28 cellular contexts compared by ENCODE assay signal in the genomic region with DNA sequence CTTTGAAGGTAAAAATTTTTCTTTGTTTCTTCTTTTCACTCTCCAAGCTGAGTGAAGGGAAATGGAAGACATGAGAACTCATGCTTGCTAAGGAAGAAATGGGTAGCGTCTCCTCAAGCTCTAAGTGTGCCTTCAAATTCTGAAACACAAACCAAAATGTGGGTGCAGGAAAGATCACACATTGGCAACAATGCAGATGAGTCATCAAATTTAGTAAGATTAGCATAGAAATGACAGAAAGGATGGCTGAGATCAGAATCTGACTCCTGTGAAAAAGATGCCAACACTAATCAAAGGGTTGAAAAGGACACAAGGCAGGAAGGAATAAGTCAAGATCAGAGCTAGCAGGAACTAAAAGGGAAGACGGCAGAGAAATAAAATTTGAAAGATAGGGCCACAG.
"Had no signal": no experiment of that assay in that cellular context is flagged by ENCODE, and none has a peak within 500 bp of the region (broad histone marks: within the 10 kb centered on the region; RNA-seq: fewer than 3 reads in every experiment).

No MANE protein-coding gene starts in this region.

- H3K27ac Mint-ChIP-seq: immature natural killer cell; memory B cell; naive thymus-derived CD8-positive, alpha-beta T cell; nephron; progenitor cell of endocrine pancreas; stimulated activated naive B cell treated with anti-CD40 and anti-IgM and Interleukin-4, amounts not matched to agents 10 μg/mL and 1 μg/mL and 100 μg/mL, for 72 hours had no signal

- H3K27me3 Mint-ChIP-seq: memory B cell; stimulated activated naive B cell treated with anti-CD40 and anti-IgM and Interleukin-4, amounts not matched to agents 10 μg/mL and 1 μg/mL and 100 μg/mL, for 72 hours had no signal

- H3K9me3 ChIP-seq: left ventricle myocardium inferior, right atrium auricular region, stomach, testis, thyroid gland, transverse colon, upper lobe of left lung, vagina had no signal

- H3K4me1 Mint-ChIP-seq: immature natural killer cell; memory B cell; naive thymus-derived CD8-positive, alpha-beta T cell; stimulated activated naive B cell treated with anti-CD40 and anti-IgM and Interleukin-4, amounts not matched to agents 10 μg/mL and 1 μg/mL and 100 μg/mL, for 72 hours had no signal

- ATAC-seq: naive thymus-derived CD8-positive, alpha-beta T cell; sciatic nerve; stimulated activated naive B cell treated with anti-CD40 and anti-IgM and Interleukin-4, amounts not matched to agents 10 μg/mL and 1 μg/mL and 100 μg/mL, for 72 hours; stimulated activated naive CD8-positive, alpha-beta T cell treated with anti-CD3 and anti-CD28 coated beads, Interleukin-15, Interleukin-2, amounts not matched to agents 100 U/mL and 50 U/mL, for 24 hours had no signal

- DNase-seq: hypothalamus; immature natural killer cell; kidney; left ventricle myocardium inferior; midbrain; naive thymus-derived CD8-positive, alpha-beta T cell; nucleus accumbens; stimulated activated CD4-positive, alpha-beta T cell treated with anti-CD3 and anti-CD28 coated beads, Interleukin-12 subunit alpha, Interleukin-12 subunit beta, amount 100 ng/mL, for 4 hours; stimulated activated CD4-positive, alpha-beta T cell treated with anti-CD3 and anti-CD28 coated beads, Interleukin-15, amount 100 ng/mL, for 24 hours; stimulated activated CD4-positive, alpha-beta T cell treated with anti-CD3 and anti-CD28 coated beads, Interleukin-2, amount 100 ng/mL, for 24 hours; stimulated activated CD4-positive, alpha-beta T cell treated with anti-CD3 and anti-CD28 coated beads, Interleukin-4, amount 100 ng/mL, for 1 hour; stimulated activated naive B cell treated with anti-CD40 and anti-IgM and Interleukin-4, amounts not matched to agents 10 μg/mL and 1 μg/mL and 100 μg/mL, for 72 hours; stimulated activated naive CD8-positive, alpha-beta T cell treated with anti-CD3 and anti-CD28 coated beads, Interleukin-15, Interleukin-2, amounts not matched to agents 100 U/mL and 50 U/mL, for 24 hours; stomach; testis; thyroid gland; transverse colon; upper lobe of left lung had no signal

- H3K4me3 ChIP-seq: left ventricle myocardium inferior, lung, right atrium auricular region, skin epidermis, stomach, testis, thyroid gland, transverse colon, upper lobe of left lung, vagina had no signal

- H3K36me3 ChIP-seq: left ventricle myocardium inferior, right atrium auricular region, stomach, thyroid gland, transverse colon, upper lobe of left lung, vagina had no signal

- H3K27ac ChIP-seq: left ventricle myocardium inferior, right atrium auricular region, skin epidermis, stomach, testis, thyroid gland, transverse colon, upper lobe of left lung, vagina had no signal

- FAIRE-seq: islet of Langerhans, kidney had no signal

- H3K4me1 ChIP-seq: testis, upper lobe of left lung, vagina had no signal

- H3K27me3 ChIP-seq: right atrium auricular region, stomach, testis, thyroid gland, transverse colon, upper lobe of left lung, vagina had no signal

- H3K4me3 Mint-ChIP-seq: immature natural killer cell; memory B cell; naive thymus-derived CD8-positive, alpha-beta T cell; nephron; neural crest cell; stimulated activated naive B cell treated with anti-CD40 and anti-IgM and Interleukin-4, amounts not matched to agents 10 μg/mL and 1 μg/mL and 100 μg/mL, for 72 hours had no signal

- H3K36me3 Mint-ChIP-seq: memory B cell; stimulated activated naive B cell treated with anti-CD40 and anti-IgM and Interleukin-4, amounts not matched to agents 10 μg/mL and 1 μg/mL and 100 μg/mL, for 72 hours had no signal
